ENCODE assay signal across 21 cellular contexts in genomic region chr15:31250033-31250432, GRCh38.
"Had no signal": no experiment of that assay in that cellular context is flagged by ENCODE, and none has a peak within 500 bp of the region (broad histone marks: within the 10 kb centered on the region; RNA-seq: fewer than 3 reads in every experiment).

No MANE protein-coding gene starts in this region.

- H3K4me3 Mint-ChIP-seq: naive thymus-derived CD4-positive, alpha-beta T cell; nephron progenitor cell; type B pancreatic cell had no signal

- ATAC-seq: gastroesophageal sphincter; naive thymus-derived CD4-positive, alpha-beta T cell; sciatic nerve had no signal

- H3K27me3 ChIP-seq: dorsolateral prefrontal cortex, esophagus muscularis mucosa, neutrophil, suprapubic skin, thyroid gland, uterus had no signal

- H3K4me1 ChIP-seq: esophagus muscularis mucosa, gastroesophageal sphincter, uterus had no signal

- H3K9me3 ChIP-seq: esophagus muscularis mucosa, gastroesophageal sphincter, neutrophil, suprapubic skin, thyroid gland, uterus had no signal

- H3K27ac ChIP-seq: coronary artery, dorsolateral prefrontal cortex, epithelial cell of prostate, esophagus muscularis mucosa, gastroesophageal sphincter, neutrophil, skin epidermis, suprapubic skin, thyroid gland, uterus had no signal

- H3K9me3 Mint-ChIP-seq: naive thymus-derived CD4-positive, alpha-beta T cell; type B pancreatic cell had no signal

- FAIRE-seq: endometrium had no signal

- H3K27ac Mint-ChIP-seq: nephron progenitor cell, type B pancreatic cell had no signal

- H3K4me3 ChIP-seq: coronary artery, dorsolateral prefrontal cortex, esophagus muscularis mucosa, gastroesophageal sphincter, skin epidermis, suprapubic skin, thyroid gland, uterus had no signal

- DNase-seq: effector CD8-positive, alpha-beta T cell; hippocampal formation; kidney glomerular epithelial cell; mesendoderm; naive thymus-derived CD4-positive, alpha-beta T cell; nephron progenitor cell; stimulated activated CD4-positive, alpha-beta T cell treated with anti-CD3 and anti-CD28 coated beads, Interleukin-12 subunit alpha, Interleukin-12 subunit beta, amount 100 ng/mL, for 4 hours; stimulated activated naive CD4-positive, alpha-beta T cell treated with Interleukin-2 at 50 U/mL for 16 hours; thyroid gland; uterus had no signal

- H3K36me3 ChIP-seq: esophagus muscularis mucosa, gastroesophageal sphincter, neutrophil, suprapubic skin, thyroid gland, uterus had no signal

- H3K36me3 Mint-ChIP-seq: naive thymus-derived CD4-positive, alpha-beta T cell; type B pancreatic cell had no signal
